14 cellular contexts compared by ENCODE assay signal in the genomic region with DNA sequence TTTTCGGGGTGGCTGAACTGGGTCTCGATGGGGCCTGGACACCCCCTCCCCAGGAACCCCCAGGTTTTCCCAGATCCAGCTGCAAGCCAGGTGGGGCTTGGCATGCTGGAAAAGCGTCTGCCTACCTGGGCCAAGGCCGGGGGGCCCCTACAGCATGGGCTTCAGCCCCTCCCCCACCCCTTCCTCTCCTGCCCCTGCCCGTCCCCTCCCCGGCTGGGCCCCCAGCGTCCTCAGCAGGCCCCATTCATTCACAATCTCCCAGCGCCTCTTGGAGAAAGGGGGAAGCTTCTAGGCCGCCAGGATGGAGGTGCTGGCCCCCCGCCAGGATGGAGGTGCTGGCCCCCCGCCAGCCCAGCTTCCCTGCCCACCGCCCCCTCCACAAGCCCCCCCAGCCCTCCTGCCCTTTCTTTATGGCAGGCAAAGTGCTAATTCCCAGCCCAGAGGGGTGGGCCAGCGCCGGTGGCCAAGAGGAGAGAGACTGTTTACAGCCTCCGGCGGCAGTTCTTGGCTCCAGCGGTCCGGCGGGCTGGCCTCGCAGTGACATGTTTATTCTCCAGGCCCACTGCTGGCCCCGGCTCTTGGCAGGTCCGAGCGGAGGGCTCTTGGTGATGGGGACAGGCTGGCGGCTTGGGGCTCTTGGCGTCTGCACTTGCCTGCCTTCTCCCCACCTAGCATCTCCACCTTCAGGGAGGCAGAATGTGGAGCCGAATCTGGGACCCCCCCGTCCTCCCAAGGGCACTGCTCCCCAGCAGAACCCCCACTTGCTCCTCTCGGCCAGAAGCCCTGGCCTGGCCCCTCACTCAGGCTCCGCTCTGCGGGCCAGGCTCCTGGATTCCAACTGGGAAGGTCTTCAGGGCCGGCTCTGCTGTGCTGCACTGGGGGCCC.
A peak's percentile ranks its signal among the peaks of the same experiment; 100 is the strongest.
DNase-seq lines count a peak whose midpoint lies in the region; TF ChIP-seq lines count a peak whose summit lies in the region.
"Had no signal": no experiment of that assay in that cellular context is flagged by ENCODE, and none has a peak within 500 bp of the region (broad histone marks: within the 10 kb centered on the region; RNA-seq: fewer than 3 reads in every experiment).

No MANE protein-coding gene starts in this region.

- H3K36me3 ChIP-seq in right atrium auricular region (no peaks in the 10 kb centered on the region), prostate gland (no peaks in the 10 kb centered on the region)

- H3K4me1 Mint-ChIP-seq in activated T-helper 1 cell treated with anti-CD3 and anti-CD28 coated beads, Interleukin-12 subunit alpha, Interleukin-12 subunit beta, Interleukin-2, Interleukin-4 antibody, amounts not matched to agents 30 ng/mL and 10 ng/mL and 1 ng/mL, durations not matched to agents 14 hours and 24 hours and 36 hours (ENCODE audit: low read depth): no peaks in the 10 kb centered on the region
- H3K4me1 Mint-ChIP-seq: CD4-positive, CD25-positive, alpha-beta regulatory T cell had no signal

- no peaks in the 10 kb centered on the region for H3K9me3 Mint-ChIP-seq in activated T-helper 1 cell treated with anti-CD3 and anti-CD28 coated beads, Interleukin-12 subunit alpha, Interleukin-12 subunit beta, Interleukin-2, Interleukin-4 antibody, amounts not matched to agents 30 ng/mL and 10 ng/mL and 1 ng/mL, durations not matched to agents 14 hours and 24 hours and 36 hours

- peaks cover 0 to 62% of the 10 kb centered on the region in 2 donors for H3K4me1 ChIP-seq in right atrium auricular region
- H3K4me1 ChIP-seq in prostate gland (replicated peaks): peaks cover 4% of the 10 kb centered on the region

- TF ChIP-seq CTCF in right atrium auricular region (IDR thresholded peaks at IDR 0.05) (no peak), prostate gland (IDR thresholded peaks at IDR 0.05) (no peak)

- H3K4me3 Mint-ChIP-seq in activated T-helper 1 cell treated with anti-CD3 and anti-CD28 coated beads, Interleukin-12 subunit alpha, Interleukin-12 subunit beta, Interleukin-2, Interleukin-4 antibody, amounts not matched to agents 30 ng/mL and 10 ng/mL and 1 ng/mL, durations not matched to agents 14 hours and 24 hours and 36 hours: no peak overlapping the region
- H3K4me3 Mint-ChIP-seq: activated naive CD8-positive, alpha-beta T cell; CD4-positive, CD25-positive, alpha-beta regulatory T cell had no signal

- WGBS in prostate gland: 14% methylated on average over 29 of the region's 31 CpGs

- no peaks in the 10 kb centered on the region for H3K36me3 Mint-ChIP-seq in activated T-helper 1 cell treated with anti-CD3 and anti-CD28 coated beads, Interleukin-12 subunit alpha, Interleukin-12 subunit beta, Interleukin-2, Interleukin-4 antibody, amounts not matched to agents 30 ng/mL and 10 ng/mL and 1 ng/mL, durations not matched to agents 14 hours and 24 hours and 36 hours (ENCODE audit: low read depth)
- H3K36me3 Mint-ChIP-seq: activated naive CD8-positive, alpha-beta T cell; CD4-positive, CD25-positive, alpha-beta regulatory T cell had no signal

- DNase-seq in H4 (ENCODE audit: low spot score) (peak; percentile 57), anterior cingulate cortex (lab: John Stamatoyannopoulos, UW) (peak in 53 of 58 donors; percentile 8 to 92 (median 66)), right atrium auricular region (ENCODE audit: low spot score) (peak; percentile 78), prostate gland (ENCODE audit: low spot score) (peak; percentile 38), SW480 (ENCODE audit: low spot score) (no peak), DMS153 treated with DMSO at 0.1 percent for 48 hours (lab: John Stamatoyannopoulos, UW; ENCODE audit: unreplicated experiment) (no peak), SIG-M5 (lab: John Stamatoyannopoulos, UW) (no peak)
- DNase-seq in activated T-helper 1 cell treated with anti-CD3 and anti-CD28 coated beads, Interleukin-12 subunit alpha, Interleukin-12 subunit beta, Interleukin-2, Interleukin-4 antibody, amounts not matched to agents 30 ng/mL and 10 ng/mL and 1 ng/mL, durations not matched to agents 14 hours and 24 hours and 36 hours (ENCODE audit: low spot score): no peak
- DNase-seq: activated CD4-positive, CD25-positive, alpha-beta regulatory T cell; CD4-positive, CD25-positive, alpha-beta regulatory T cell; HCEC 1CT; NCI-H526; stimulated activated naive CD4-positive, alpha-beta T cell had no signal

- H3K27ac Mint-ChIP-seq in activated T-helper 1 cell treated with anti-CD3 and anti-CD28 coated beads, Interleukin-12 subunit alpha, Interleukin-12 subunit beta, Interleukin-2, Interleukin-4 antibody, amounts not matched to agents 30 ng/mL and 10 ng/mL and 1 ng/mL, durations not matched to agents 14 hours and 24 hours and 36 hours: no peak overlapping the region
- H3K27ac Mint-ChIP-seq: activated naive CD8-positive, alpha-beta T cell; CD4-positive, CD25-positive, alpha-beta regulatory T cell had no signal

- H3K27ac ChIP-seq in right atrium auricular region (peak overlapping the region; percentile 71 to 84), prostate gland (no peak overlapping the region)

- H3K27me3 ChIP-seq in right atrium auricular region: no peaks in the 10 kb centered on the region
- H3K27me3 ChIP-seq in prostate gland (replicated peaks; ENCODE audit: insufficient read depth): peaks cover 3% of the 10 kb centered on the region

- no peak for TF ChIP-seq POLR2A in prostate gland (IDR thresholded peaks at IDR 0.05)

- H3K4me3 ChIP-seq in right atrium auricular region (peak overlapping the region in 1 of 2 donors; percentile 9), prostate gland (no peak overlapping the region)

- peaks cover 2% of the 10 kb centered on the region for H3K27me3 Mint-ChIP-seq in activated T-helper 1 cell treated with anti-CD3 and anti-CD28 coated beads, Interleukin-12 subunit alpha, Interleukin-12 subunit beta, Interleukin-2, Interleukin-4 antibody, amounts not matched to agents 30 ng/mL and 10 ng/mL and 1 ng/mL, durations not matched to agents 14 hours and 24 hours and 36 hours (ENCODE audit: insufficient read depth)
- H3K27me3 Mint-ChIP-seq: CD4-positive, CD25-positive, alpha-beta regulatory T cell had no signal

- H3K9me3 ChIP-seq in right atrium auricular region: no peaks in the 10 kb centered on the region
- H3K9me3 ChIP-seq in prostate gland: no peaks in the 10 kb centered on the region

- intact Hi-C loops in prostate gland (cut with DNase I): loop anchor here (5.0 kb wide), 1 partner anchor 69 kb away; no protein-coding TSS in a partner anchor
- intact Hi-C loops in activated T-helper 1 cell treated with anti-CD3 and anti-CD28 coated beads, Interleukin-12 subunit alpha, Interleukin-12 subunit beta, Interleukin-2, Interleukin-4 antibody, amounts not matched to agents 30 ng/mL and 10 ng/mL and 1 ng/mL, durations not matched to agents 14 hours and 24 hours and 36 hours (cut with micrococcal nuclease): no loop called here

Comparison
In these comparisons a context has a peak if more than half of its experiments do, and no peak if none do; other contexts are left out.
1. DNase-seq: peak in H4 (single experiment), anterior cingulate cortex (53 of 58), right atrium auricular region (single experiment) and prostate gland (single experiment); none in SW480 (single experiment), DMS153 treated with DMSO at 0.1 percent for 48 hours (single experiment), SIG-M5 (single experiment) and activated T-helper 1 cell treated with anti-CD3 and anti-CD28 coated beads, Interleukin-12 subunit alpha, Interleukin-12 subunit beta, Interleukin-2, Interleukin-4 antibody, amounts not matched to agents 30 ng/mL and 10 ng/mL and 1 ng/mL, durations not matched to agents 14 hours and 24 hours and 36 hours (single experiment).
2. H3K27ac ChIP-seq: peak in right atrium auricular region (2 of 2); none in prostate gland (0 of 2).